In the genomic region with DNA sequence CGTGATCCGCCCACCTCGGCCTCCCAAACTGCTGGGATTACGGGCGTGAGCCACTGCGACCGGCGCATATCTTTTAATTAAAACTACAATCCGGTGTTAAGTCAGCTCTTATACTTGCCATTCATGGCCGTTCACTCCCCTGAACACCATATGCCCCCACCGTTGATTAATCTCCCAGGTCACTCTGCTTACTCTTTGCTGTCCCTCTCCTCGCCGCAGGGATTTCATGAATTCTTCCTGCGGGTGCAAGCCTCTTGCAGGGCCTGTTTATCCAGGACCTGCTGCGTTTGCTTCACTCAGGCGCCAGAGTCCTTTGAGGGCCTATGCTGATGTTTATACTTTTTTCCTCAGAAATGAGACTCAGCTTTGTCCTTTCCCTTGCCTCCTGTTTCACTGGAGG, we compare ENCODE assay signal across 24 cellular contexts. TPM values are rescaled to one million over a fixed set of nuclear protein-coding genes. Genes with fewer than 3 reads are reported as not detected.
"Had no signal": no experiment of that assay in that cellular context is flagged by ENCODE, and none has a peak within 500 bp of the region (broad histone marks: within the 10 kb centered on the region; RNA-seq: fewer than 3 reads in every experiment).

No MANE protein-coding gene starts in this region.

- DNase-seq: colonic mucosa; effector CD8-positive, alpha-beta T cell; endodermal cell; foreskin fibroblast; gastrocnemius medialis; head of caudate nucleus; kidney; mucosa of descending colon; naive B cell; psoas muscle; right cardiac atrium; small intestine; stimulated activated CD4-positive, alpha-beta T cell treated with anti-CD3 and anti-CD28 coated beads, Interleukin-15, amount 100 ng/mL, for 24 hours; stimulated activated CD4-positive, alpha-beta T cell treated with anti-CD3 and anti-CD28 coated beads, Interleukin-2, amount 100 ng/mL, for 48 hours; stimulated activated naive B cell treated with anti-CD40 and anti-IgM and Interleukin-4, amounts not matched to agents 10 μg/mL and 1 μg/mL and 100 μg/mL, for 72 hours had no signal

- H3K4me1 ChIP-seq: colonic mucosa, gastrocnemius medialis, psoas muscle, tibial nerve, vagina had no signal

- ATAC-seq: esophagus mucosa; gastrocnemius medialis; left lobe of liver; mucosa of descending colon; natural killer cell treated with Interleukin-12 subunit alpha and Interleukin-12 subunit beta and Interleukin-15 and Interleukin-18, amount 100 ng/mL, for 72 hours; psoas muscle; right cardiac atrium; stimulated activated naive B cell treated with anti-CD40 and anti-IgM and Interleukin-4, amounts not matched to agents 10 μg/mL and 1 μg/mL and 100 μg/mL, for 72 hours had no signal

- H3K9me3 ChIP-seq: vagina had no signal

- H3K4me3 ChIP-seq: colonic mucosa, gastrocnemius medialis, lung, mucosa of descending colon, psoas muscle, thoracic aorta, tibial nerve, vagina had no signal

- H3K27ac ChIP-seq: colonic mucosa, epithelial cell of prostate, gastrocnemius medialis, psoas muscle, thoracic aorta, tibial nerve, vagina had no signal

- H3K36me3 ChIP-seq: colonic mucosa, gastrocnemius medialis, thoracic aorta, tibial nerve, vagina had no signal

- FAIRE-seq: kidney, small intestine had no signal

- H3K27me3 ChIP-seq: colonic mucosa, gastrocnemius medialis, tibial nerve, vagina had no signal

RNA-seq across cellular contexts. Expression of a gene that starts 1.0 kb away (rescaled TPM):
- polyA plus RNA-seq: liver, lung, psoas muscle, right cardiac atrium, small intestine had no signal

RNA-seq across cellular contexts. Expression of a gene that starts 31.8 kb away (rescaled TPM):
- polyA plus RNA-seq: liver, lung, right cardiac atrium, small intestine had no signal
